In the genomic region with DNA sequence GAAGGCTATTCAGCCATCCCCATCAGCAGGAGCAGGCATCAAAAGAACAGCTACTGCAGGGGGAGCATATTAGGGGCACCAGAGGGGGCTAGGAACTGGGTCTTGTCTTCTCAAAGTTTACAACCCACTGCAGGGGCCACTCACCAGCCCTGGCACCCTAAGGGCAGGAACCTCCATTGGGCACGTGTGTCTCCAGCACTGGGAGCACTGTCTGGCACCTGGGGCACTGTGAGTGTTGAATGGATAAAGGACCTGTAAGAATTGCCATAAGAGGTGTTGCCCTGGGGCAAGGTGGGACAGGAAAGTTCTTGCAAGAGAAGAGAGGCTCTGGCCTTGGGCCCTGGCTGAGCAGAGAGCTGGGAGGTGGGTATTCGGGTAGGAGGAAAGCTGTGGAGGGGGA, we compare ENCODE assay signal across 24 cellular contexts.
"Had no signal": no experiment of that assay in that cellular context is flagged by ENCODE, and none has a peak within 500 bp of the region (broad histone marks: within the 10 kb centered on the region; RNA-seq: fewer than 3 reads in every experiment).

No MANE protein-coding gene starts in this region.

- H3K4me3 ChIP-seq: cardiac muscle cell, left ventricle myocardium inferior, prostate gland, skin epidermis had no signal

- ATAC-seq: activated naive CD4-positive, alpha-beta T cell treated with anti-CD3 and anti-CD28 coated beads, Interleukin-2, amount 50 U/mL, for 72 hours; foreskin keratinocyte had no signal

- H3K36me3 ChIP-seq: cardiac muscle cell, left ventricle myocardium inferior, prostate gland, stomach had no signal

- H3K9me3 ChIP-seq: left ventricle myocardium inferior, prostate gland, stomach had no signal

- H3K27ac ChIP-seq: cardiac muscle cell, dorsolateral prefrontal cortex, epithelial cell of prostate, foreskin keratinocyte, left ventricle myocardium inferior, prostate gland, skin epidermis had no signal

- H3K36me3 Mint-ChIP-seq: activated CD4-positive, alpha-beta memory T cell treated with anti-CD3 and anti-CD28 coated beads for 36 hours; activated naive CD4-positive, alpha-beta T cell treated with anti-CD3 and anti-CD28 coated beads, Interleukin-2, amount 50 U/mL, for 72 hours had no signal

- H3K4me3 Mint-ChIP-seq: activated CD4-positive, alpha-beta memory T cell treated with anti-CD3 and anti-CD28 coated beads for 36 hours; activated T-helper 1 cell treated with anti-CD3 and anti-CD28 coated beads, Interleukin-12 subunit alpha, Interleukin-12 subunit beta, Interleukin-2, Interleukin-4 antibody, amounts not matched to agents 30 ng/mL and 10 ng/mL and 1 ng/mL, durations not matched to agents 14 hours and 24 hours and 36 hours; T-helper 2 cell treated with Interferon-gamma antibody and Interleukin-4, amounts not matched to agents 5 μg/mL and 100 μg/mL, for 36 hours had no signal

- H3K27me3 ChIP-seq: foreskin keratinocyte had no signal

- H3K27ac Mint-ChIP-seq: activated B cell treated with CpG ODN at 0.5 μM for 24 hours; activated CD4-positive, alpha-beta memory T cell treated with anti-CD3 and anti-CD28 coated beads for 36 hours; activated naive CD4-positive, alpha-beta T cell treated with anti-CD3 and anti-CD28 coated beads, Interleukin-2, amount 50 U/mL, for 72 hours; activated T-helper 1 cell treated with anti-CD3 and anti-CD28 coated beads, Interleukin-12 subunit alpha, Interleukin-12 subunit beta, Interleukin-2, Interleukin-4 antibody, amounts not matched to agents 30 ng/mL and 10 ng/mL and 1 ng/mL, durations not matched to agents 14 hours and 24 hours and 36 hours; nephron progenitor cell; T-helper 2 cell treated with Interferon-gamma antibody and Interleukin-4, amounts not matched to agents 5 μg/mL and 100 μg/mL, for 36 hours had no signal

- H3K9me3 Mint-ChIP-seq: activated B cell treated with CpG ODN at 0.5 μM for 24 hours; activated CD4-positive, alpha-beta memory T cell treated with anti-CD3 and anti-CD28 coated beads for 36 hours; activated naive CD4-positive, alpha-beta T cell treated with anti-CD3 and anti-CD28 coated beads, Interleukin-2, amount 50 U/mL, for 72 hours; activated T-helper 1 cell treated with anti-CD3 and anti-CD28 coated beads, Interleukin-12 subunit alpha, Interleukin-12 subunit beta, Interleukin-2, Interleukin-4 antibody, amounts not matched to agents 30 ng/mL and 10 ng/mL and 1 ng/mL, durations not matched to agents 14 hours and 24 hours and 36 hours; nephron progenitor cell; T-helper 2 cell treated with Interferon-gamma antibody and Interleukin-4, amounts not matched to agents 5 μg/mL and 100 μg/mL, for 36 hours had no signal

- DNase-seq: activated B cell treated with CpG ODN at 0.5 μM for 24 hours; activated CD4-positive, alpha-beta memory T cell treated with anti-CD3 and anti-CD28 coated beads for 36 hours; activated CD4-positive, alpha-beta T cell treated with anti-CD3 and anti-CD28 coated beads for 4 hours; activated gamma-delta T cell treated with Interleukin-2 at 50 U/mL for 16 hours; activated T-cell treated with anti-CD3 and anti-CD28 coated beads for 4 hours; amniotic stem cell; dorsolateral prefrontal cortex; foreskin keratinocyte; kidney glomerular epithelial cell; left ventricle myocardium inferior; mesenchymal stem cell; nephron progenitor cell; nucleus accumbens; right cardiac atrium; stimulated activated CD4-positive, alpha-beta T cell treated with anti-CD3 and anti-CD28 coated beads, Interleukin-2, amount 100 ng/mL, for 48 hours; stomach; trophoblast cell had no signal
